In genomic region chr20:16477632-16478031, GRCh38 we compare ENCODE assay signal across 19 cellular contexts.
DNase-seq lines count a peak whose midpoint lies in the region; ATAC-seq and TF ChIP-seq lines count a peak whose summit lies in the region.
"Had no signal": no experiment of that assay in that cellular context is flagged by ENCODE, and none has a peak within 500 bp of the region (broad histone marks: within the 10 kb centered on the region; RNA-seq: fewer than 3 reads in every experiment).

No MANE protein-coding gene starts in this region.

- ATAC-seq in activated naive CD8-positive, alpha-beta T cell treated with anti-CD3 and anti-CD28 coated beads, Interleukin-2, amount 50 U/mL, for 24 hours: no peak
- peak; percentile 29 for ATAC-seq in upper lobe of right lung
- no peak for ATAC-seq in GM21360 (IDR thresholded peaks at IDR 0.05; ENCODE audit: unreplicated experiment)
- no peak for ATAC-seq in GM18498 (IDR thresholded peaks at IDR 0.05; ENCODE audit: unreplicated experiment)
- no peak for ATAC-seq in HG03095 (IDR thresholded peaks at IDR 0.05; ENCODE audit: unreplicated experiment)
- ATAC-seq: activated CD4-positive, CD25-positive, alpha-beta regulatory T cell treated with anti-CD3 and anti-CD28 coated beads, Interleukin-2, amount 50 U/mL, for 24 hours; body of pancreas; GM12878; GM23338; lower lobe of right lung had no signal

- H3K27me3 ChIP-seq in PC-9 (ENCODE audit: insufficient read depth, low read depth) (no peaks in the 10 kb centered on the region), hepatocyte (no peaks in the 10 kb centered on the region), upper lobe of right lung (no peaks in the 10 kb centered on the region)
- H3K27me3 ChIP-seq: body of pancreas, colonic mucosa had no signal

- peak overlapping the region; percentile 26; the same call in 1 of the 2 replicates for H3K27ac ChIP-seq in PC-9
- peak overlapping the region; percentile 29 for H3K27ac ChIP-seq in hepatocyte
- no peak overlapping the region for H3K27ac ChIP-seq in upper lobe of right lung
- H3K27ac ChIP-seq: body of pancreas, colonic mucosa, lower lobe of right lung had no signal

- H3K36me3 Mint-ChIP-seq in activated naive CD8-positive, alpha-beta T cell: peaks cover 10% of the 10 kb centered on the region
- peaks cover 7% of the 10 kb centered on the region for H3K36me3 Mint-ChIP-seq in activated naive CD8-positive, alpha-beta T cell treated with anti-CD3 and anti-CD28 coated beads, Interleukin-2, amount 50 U/mL, for 24 hours (ENCODE audit: low read depth)

- no peaks in the 10 kb centered on the region for H3K9me3 Mint-ChIP-seq in activated naive CD8-positive, alpha-beta T cell (ENCODE audit: low read depth)
- no peaks in the 10 kb centered on the region for H3K9me3 Mint-ChIP-seq in activated naive CD8-positive, alpha-beta T cell treated with anti-CD3 and anti-CD28 coated beads, Interleukin-2, amount 50 U/mL, for 24 hours
- H3K9me3 Mint-ChIP-seq: endodermal cell, GM23338 had no signal

- no peaks in the 10 kb centered on the region for H3K27me3 Mint-ChIP-seq in activated naive CD8-positive, alpha-beta T cell
- H3K27me3 Mint-ChIP-seq in activated naive CD8-positive, alpha-beta T cell treated with anti-CD3 and anti-CD28 coated beads, Interleukin-2, amount 50 U/mL, for 24 hours: no peaks in the 10 kb centered on the region
- H3K27me3 Mint-ChIP-seq: activated naive CD8-positive, alpha-beta T cell treated with anti-CD3 and anti-CD28 coated beads for 36 hours had no signal

- peaks cover 14% of the 10 kb centered on the region; the same call in 1 of the 2 replicates for H3F3A ChIP-seq in PC-9 (ENCODE audit: insufficient read depth, low read depth)

- H3K4me3 ChIP-seq in PC-9 (no peak overlapping the region), hepatocyte (no peak overlapping the region), upper lobe of right lung (no peak overlapping the region)
- H3K4me3 ChIP-seq: body of pancreas, colonic mucosa, GM12878, GM23338, lower lobe of right lung had no signal

- H2AFZ ChIP-seq in PC-9 (no peak overlapping the region), hepatocyte (no peak overlapping the region)
- H2AFZ ChIP-seq: GM23338 had no signal

- CTCF ChIA-PET in PC-9 (lab: Charles Lee): no interaction called here

- H3K79me2 ChIP-seq in PC-9 (ENCODE audit: low read depth) (no peaks in the 10 kb centered on the region), hepatocyte (no peaks in the 10 kb centered on the region)

- H3K36me3 ChIP-seq in PC-9 (ENCODE audit: low read depth) (no peaks in the 10 kb centered on the region), hepatocyte (replicated peaks; ENCODE audit: insufficient read depth, low read depth) (no peaks in the 10 kb centered on the region), upper lobe of right lung (no peaks in the 10 kb centered on the region)
- H3K36me3 ChIP-seq: colonic mucosa, lower lobe of right lung had no signal

- H3K9me2 ChIP-seq in PC-9 (ENCODE audit: insufficient read depth) (no peaks in the 10 kb centered on the region), hepatocyte (replicated peaks; ENCODE audit: insufficient read depth) (no peaks in the 10 kb centered on the region)

- POLR2A ChIA-PET in PC-9 (lab: Charles Lee; ENCODE audit: unreplicated experiment): no interaction called here

- intact Hi-C loops in PC-9 (cut with micrococcal nuclease; ENCODE audit: unreplicated experiment) (loop anchor here (5.0 kb wide), 1 partner anchor 835 kb away; no protein-coding TSS in a partner anchor), upper lobe of right lung (cut with DNase I) (no loop called here)

- TF ChIP-seq CTCF in PC-9 (conservative IDR thresholded peaks at IDR 0.05): no peak
- TF ChIP-seq CTCF in hepatocyte (IDR thresholded peaks at IDR 0.05; ENCODE audit: poor library complexity): no peak
- TF ChIP-seq CTCF in upper lobe of right lung (IDR thresholded peaks at IDR 0.05): no peak

- peaks cover 7% of the 10 kb centered on the region for H3K4me1 Mint-ChIP-seq in activated naive CD8-positive, alpha-beta T cell (ENCODE audit: low read depth)
- no peaks in the 10 kb centered on the region for H3K4me1 Mint-ChIP-seq in activated naive CD8-positive, alpha-beta T cell treated with anti-CD3 and anti-CD28 coated beads, Interleukin-2, amount 50 U/mL, for 24 hours

- no peaks in the 10 kb centered on the region for H3K9me3 ChIP-seq in PC-9 (ENCODE audit: insufficient read depth, low read depth)
- H3K9me3 ChIP-seq in hepatocyte (ENCODE audit: low read depth): no peaks in the 10 kb centered on the region
- H3K9me3 ChIP-seq in upper lobe of right lung: no peaks in the 10 kb centered on the region
- H3K9me3 ChIP-seq: body of pancreas, colonic mucosa, lower lobe of right lung had no signal

- no peak overlapping the region for H3K4me3 Mint-ChIP-seq in activated naive CD8-positive, alpha-beta T cell
- H3K4me3 Mint-ChIP-seq in activated naive CD8-positive, alpha-beta T cell treated with anti-CD3 and anti-CD28 coated beads, Interleukin-2, amount 50 U/mL, for 24 hours: no peak overlapping the region
- H3K4me3 Mint-ChIP-seq: activated naive CD8-positive, alpha-beta T cell treated with anti-CD3 and anti-CD28 coated beads for 36 hours; endodermal cell; GM23338 had no signal

- H3K4me2 ChIP-seq in PC-9 (no peak overlapping the region), hepatocyte (peak overlapping the region; percentile 51)
- H3K4me2 ChIP-seq: GM23338 had no signal

- H4K20me1 ChIP-seq in PC-9 (ENCODE audit: insufficient read depth) (no peaks in the 10 kb centered on the region), hepatocyte (ENCODE audit: insufficient read depth, poor library complexity, severe bottlenecking) (no peaks in the 10 kb centered on the region)

- H3K27ac Mint-ChIP-seq in activated naive CD8-positive, alpha-beta T cell: peak overlapping the region; percentile 2
- H3K27ac Mint-ChIP-seq in activated naive CD8-positive, alpha-beta T cell treated with anti-CD3 and anti-CD28 coated beads, Interleukin-2, amount 50 U/mL, for 24 hours: no peak overlapping the region
- H3K27ac Mint-ChIP-seq: activated naive CD8-positive, alpha-beta T cell treated with anti-CD3 and anti-CD28 coated beads for 36 hours; endodermal cell; GM23338 had no signal

- H3K4me1 ChIP-seq in PC-9 (replicated peaks; ENCODE audit: insufficient read depth) (peaks cover 34% of the 10 kb centered on the region), hepatocyte (ENCODE audit: insufficient read depth) (peaks cover 33% of the 10 kb centered on the region), upper lobe of right lung (peaks cover 8% of the 10 kb centered on the region)
- H3K4me1 ChIP-seq: lower lobe of right lung had no signal

- 67% methylated on average over 5 of the region's 5 CpGs for WGBS in hepatocyte (ENCODE audit: low lambda C conversion rate, missing lambda C conversion rate)

- DNase-seq in activated naive CD8-positive, alpha-beta T cell treated with anti-CD3 and anti-CD28 coated beads, Interleukin-2, amount 50 U/mL, for 24 hours: no peak
- no peak for DNase-seq in PC-9
- peak; percentile 16 for DNase-seq in hepatocyte (ENCODE audit: low spot score)
- no peak for DNase-seq in upper lobe of right lung
- DNase-seq: activated naive CD8-positive, alpha-beta T cell treated with anti-CD3 and anti-CD28 coated beads for 36 hours; body of pancreas; colonic mucosa; endodermal cell; lower lobe of right lung; NCI-H510A; nucleus accumbens; stimulated activated CD8-positive, alpha-beta memory T cell treated with anti-CD3 and anti-CD28 coated beads, Interleukin-4, amount 100 ng/mL, for 48 hours had no signal

- BruUV-seq in PC-9 (replicated peaks; lab: Mats Ljungman, UMichigan): no TSS peak
